19 cellular contexts compared by ENCODE assay signal in the genomic region with DNA sequence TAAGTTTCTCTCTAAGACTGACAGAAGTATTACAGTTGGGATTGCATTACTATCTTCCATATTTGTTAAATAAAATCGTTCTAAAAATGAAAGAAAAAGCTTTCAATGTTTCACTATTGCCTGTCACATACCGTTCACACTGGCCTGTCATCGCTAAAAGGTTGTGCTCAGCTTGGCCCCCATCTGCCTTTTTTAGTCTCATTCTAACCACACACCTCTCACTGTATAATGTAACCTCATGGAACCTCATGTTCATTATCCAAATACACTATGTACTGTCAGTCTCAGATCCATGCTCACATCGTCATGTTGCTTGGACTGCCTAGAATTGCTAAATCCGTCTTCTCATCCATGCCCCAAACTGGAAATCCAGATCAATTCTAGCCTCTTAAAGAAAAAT.
"Had no signal": no experiment of that assay in that cellular context is flagged by ENCODE, and none has a peak within 500 bp of the region (broad histone marks: within the 10 kb centered on the region; RNA-seq: fewer than 3 reads in every experiment).

No MANE protein-coding gene starts in this region.

- ATAC-seq: foreskin keratinocyte, gastroesophageal sphincter, heart left ventricle, left cardiac atrium, left lung, left ventricle myocardium superior, lower lobe of right lung, mucosa of descending colon had no signal

- H3K4me3 ChIP-seq: coronary artery, dorsolateral prefrontal cortex, esophagus muscularis mucosa, gastroesophageal sphincter, heart left ventricle, hepatocyte, left lung, lower lobe of right lung, mucosa of descending colon had no signal

- H2AFZ ChIP-seq: hepatocyte had no signal

- DNase-seq: dermis blood vessel endothelial cell; dorsolateral prefrontal cortex; effector CD4-positive, alpha-beta T cell; effector memory CD4-positive, alpha-beta T cell; foreskin keratinocyte; heart left ventricle; hypothalamus; immature natural killer cell; left cardiac atrium; left lung; left ventricle myocardium superior; lower lobe of right lung; mesenchymal stem cell; mucosa of descending colon; naive B cell had no signal

- H3K4me1 ChIP-seq: esophagus muscularis mucosa, foreskin keratinocyte, gastroesophageal sphincter, heart left ventricle, left lung, lower lobe of right lung had no signal

- H3K27me3 ChIP-seq: dorsolateral prefrontal cortex, esophagus muscularis mucosa, foreskin keratinocyte, gastroesophageal sphincter, heart left ventricle, hepatocyte, left lung had no signal

- H3K9me3 ChIP-seq: esophagus muscularis mucosa, gastroesophageal sphincter, left lung, lower lobe of right lung, mucosa of descending colon had no signal

- H3K4me2 ChIP-seq: hepatocyte had no signal

- H3K27ac ChIP-seq: coronary artery, dorsolateral prefrontal cortex, esophagus muscularis mucosa, foreskin keratinocyte, gastroesophageal sphincter, heart left ventricle, hepatocyte, left lung, lower lobe of right lung had no signal

- H3K36me3 ChIP-seq: esophagus muscularis mucosa, gastroesophageal sphincter, heart left ventricle, left lung, lower lobe of right lung had no signal

- H3K79me2 ChIP-seq: hepatocyte had no signal
